In the genomic region with DNA sequence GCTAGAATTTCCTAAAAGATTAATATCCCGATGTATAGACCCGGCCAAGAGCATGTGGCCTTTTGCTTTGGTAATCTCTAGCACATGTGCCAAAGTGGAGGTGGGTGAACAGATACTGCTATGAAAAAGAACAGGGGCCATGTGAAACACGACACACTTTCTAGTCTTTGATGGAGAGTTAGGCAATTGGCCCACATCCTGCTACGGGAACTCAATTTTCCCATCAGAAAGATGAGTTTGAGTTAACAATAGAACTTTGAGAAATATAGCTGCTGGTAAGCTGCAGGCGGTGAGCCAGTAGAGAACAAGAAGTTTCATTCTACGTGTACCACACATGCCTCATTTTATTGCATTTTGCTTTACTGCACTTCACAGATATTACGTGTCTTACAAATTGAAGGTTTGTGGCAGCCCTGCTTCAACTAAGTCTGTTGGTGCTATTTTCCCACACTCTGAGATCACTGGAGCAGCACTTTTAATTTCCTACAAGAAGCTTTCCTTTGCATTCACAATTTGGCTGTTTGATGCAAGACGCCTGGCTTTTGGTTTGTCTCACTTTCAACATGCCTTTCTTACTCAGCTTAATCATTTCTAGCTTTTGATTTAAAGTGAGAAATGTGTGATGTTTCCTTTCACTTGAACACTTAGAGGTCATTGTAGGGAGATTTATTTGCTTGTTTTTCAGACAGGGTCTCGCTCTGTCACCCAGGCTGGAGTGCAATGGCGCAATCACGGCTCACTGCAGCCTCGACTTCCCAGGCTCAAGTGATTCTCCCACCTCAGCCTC, we compare ENCODE assay signal across 14 cellular contexts. TPM values are rescaled to one million over a fixed set of nuclear protein-coding genes. Genes with fewer than 3 reads are reported as not detected.
A peak's percentile ranks its signal among the peaks of the same experiment; 100 is the strongest.
DNase-seq lines count a peak whose midpoint lies in the region; ATAC-seq and TF ChIP-seq lines count a peak whose summit lies in the region.
"Had no signal": no experiment of that assay in that cellular context is flagged by ENCODE, and none has a peak within 500 bp of the region (broad histone marks: within the 10 kb centered on the region; RNA-seq: fewer than 3 reads in every experiment).

No MANE protein-coding gene starts in this region.

- no peak overlapping the region for H3K27ac ChIP-seq in stomach
- H3K27ac ChIP-seq: esophagus muscularis mucosa had no signal

- WGBS in stomach, 5 donors = 79 to 88% (median 84%) methylated on average over 12 of the region's 12 CpGs

- TF ChIP-seq CTCF in GM13977 (IDR thresholded peaks at IDR 0.05; ENCODE audit: extremely low read depth, insufficient read depth, missing control alignments) (no peak), kidney epithelial cell (IDR thresholded peaks at IDR 0.05; ENCODE audit: insufficient read depth, low read length, poor library complexity, severe bottlenecking) (no peak), stomach (IDR thresholded peaks at IDR 0.05) (no peak)

- in situ Hi-C loops in GM13977 (cut with MboI; ENCODE audit: low pct_unique_long_range_greater_than_20kb, low sequenced_read_pairs, unreplicated experiment) = no loop called here

- no peaks in the 10 kb centered on the region for H3K9me3 ChIP-seq in stomach
- H3K9me3 ChIP-seq: esophagus muscularis mucosa had no signal

- intact Hi-C loops in stomach (cut with DNase I; ENCODE audit: low total_unique reads) = no loop called here

- H3K4me3 ChIP-seq in kidney epithelial cell (ENCODE audit: low read depth, low read length) (no peak overlapping the region), stomach (no peak overlapping the region)
- H3K4me3 ChIP-seq: esophagus muscularis mucosa had no signal

- H3K36me3 ChIP-seq in kidney epithelial cell (ENCODE audit: control insufficient read depth, insufficient read depth, low read length) (no peaks in the 10 kb centered on the region), stomach (peaks cover 3 to 52% (median 39%) of the 10 kb centered on the region in 4 donors)

- no peak for TF ChIP-seq POLR2A in stomach (IDR thresholded peaks at IDR 0.05)

- no peak for TF ChIP-seq EP300 in stomach (IDR thresholded peaks at IDR 0.05)

- DNase-seq in GM13977 (ENCODE audit: low spot score) = peak; percentile 64
- peak; percentile 70 for DNase-seq in kidney epithelial cell (ENCODE audit: low read depth)
- no peak for DNase-seq in NCI-H774 (lab: John Stamatoyannopoulos, UW)
- no peak for DNase-seq in retina
- no peak for DNase-seq in activated effector memory CD4-positive, alpha-beta T cell treated with anti-CD3 and anti-CD28 coated beads, Interleukin-2, amount 50 U/mL, for 16 hours
- no peak for DNase-seq in stomach
- DNase-seq: islet precursor cell; NCI-H1092; stimulated activated naive CD4-positive, alpha-beta T cell had no signal

- H3K27me3 ChIP-seq in kidney epithelial cell (ENCODE audit: control insufficient read depth, insufficient read depth, low read length) (no peaks in the 10 kb centered on the region), stomach (no peaks in the 10 kb centered on the region)
- H3K27me3 ChIP-seq: esophagus muscularis mucosa had no signal

- H3K4me1 ChIP-seq in stomach = peaks cover 0 to 9% (median 0%) of the 10 kb centered on the region in 4 donors

- peak; percentile 38 for ATAC-seq in GM19467 (IDR thresholded peaks at IDR 0.05; ENCODE audit: unreplicated experiment)
- peak; percentile 59 for ATAC-seq in HG03439 (IDR thresholded peaks at IDR 0.05; ENCODE audit: unreplicated experiment)

RNA-seq across cellular contexts. Expression of a gene that starts 46.3 kb away (rescaled TPM):
- total RNA-seq in kidney epithelial cell (not detected in 2 replicates), stomach (not detected)
- polyA plus RNA-seq in stomach = not detected
- total RNA-seq: esophagus muscularis mucosa, OCI-LY7, pulmonary artery endothelial cell had no signal

Comparison
In these comparisons a context has a peak if more than half of its experiments do, and no peak if none do; other contexts are left out.
1. DNase-seq: peak in GM13977 (single experiment) and kidney epithelial cell (single experiment); none in NCI-H774 (single experiment), retina (single experiment), activated effector memory CD4-positive, alpha-beta T cell treated with anti-CD3 and anti-CD28 coated beads, Interleukin-2, amount 50 U/mL, for 16 hours (single experiment) and stomach (single experiment).